Comparison of ENCODE assay signal across 1 cellular context in the genomic region with DNA sequence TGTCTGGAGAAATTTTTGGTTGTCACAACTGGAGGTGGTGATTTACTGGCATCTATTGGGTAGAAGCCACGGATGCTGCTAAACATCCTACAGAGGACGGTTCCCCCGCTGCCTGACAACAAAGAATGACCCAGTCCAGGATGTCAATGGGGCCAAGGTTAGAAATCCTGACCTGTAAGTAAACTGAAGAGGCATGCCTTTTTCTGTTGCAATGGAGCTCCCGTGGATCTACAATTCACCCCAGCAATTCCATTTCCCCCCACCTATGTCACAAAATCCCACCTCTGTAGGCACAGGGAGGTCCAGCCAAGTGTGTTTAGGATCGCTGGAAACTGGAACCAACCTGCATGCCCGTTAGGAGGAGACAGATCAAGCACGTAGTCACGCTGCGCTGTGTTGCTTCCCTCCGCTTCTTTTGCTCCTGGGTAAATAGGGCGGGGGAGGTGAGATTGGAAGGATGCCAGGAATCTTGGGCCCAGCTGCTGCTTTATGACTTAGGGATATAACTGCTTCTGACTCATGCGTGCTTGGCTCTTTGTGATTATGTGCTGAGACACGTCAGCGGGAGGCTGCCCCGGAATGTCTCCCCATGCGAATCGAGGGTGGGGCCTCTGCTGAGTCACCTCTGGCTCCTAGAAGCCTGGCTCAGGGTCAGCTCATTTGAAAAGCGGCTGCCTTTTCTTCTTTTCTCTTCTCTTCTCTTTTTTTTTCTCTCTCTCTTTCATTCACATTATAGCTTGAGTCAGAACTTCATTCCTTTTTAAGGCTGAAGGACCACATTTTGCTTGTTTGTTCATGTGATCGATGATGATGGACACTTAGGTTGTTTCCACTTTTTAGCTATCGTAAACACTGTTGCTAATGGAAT.
TF ChIP-seq lines count a peak whose summit lies in the region.

No MANE protein-coding gene starts in this region.

TF ChIP-seq in HEK293, 187 proteins besides CTCF, POLR2A, EP300 and RAD21 (continued from another document and continues in another):
- TF ChIP-seq, protein P1, sequence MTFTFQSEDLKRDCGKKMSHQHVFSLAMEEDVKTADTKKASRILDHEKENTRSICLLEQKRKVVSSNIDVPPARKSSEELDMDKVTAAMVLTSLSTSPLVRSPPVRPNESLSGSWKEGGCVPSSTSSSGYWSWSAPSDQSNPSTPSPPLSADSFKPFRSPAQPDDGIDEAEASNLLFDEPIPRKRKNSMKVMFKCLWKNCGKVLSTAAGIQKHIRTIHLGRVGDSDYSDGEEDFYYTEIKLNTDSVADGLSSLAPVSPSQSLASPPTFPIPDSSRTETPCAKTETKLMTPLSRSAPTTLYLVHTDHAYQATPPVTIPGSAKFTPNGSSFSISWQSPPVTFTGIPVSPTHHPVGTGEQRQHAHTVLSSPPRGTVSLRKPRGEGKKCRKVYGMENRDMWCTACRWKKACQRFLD (tag by site-specific recombination; IDR thresholded peaks at IDR 0.05) = no peak
- TF ChIP-seq ZNF701 (tag by site-specific recombination; IDR thresholded peaks at IDR 0.05) (no peak), ZNF121 (tag by site-specific recombination; IDR thresholded peaks at IDR 0.05) (no peak), KLF7 (tag by site-specific recombination; IDR thresholded peaks at IDR 0.05; ENCODE audit: borderline replicate concordance) (peak; percentile 95), ZNF658 (tag by site-specific recombination; IDR thresholded peaks at IDR 0.05) (no peak), ZNF146 (tag by site-specific recombination; IDR thresholded peaks at IDR 0.05) (0 out of 2 replicates have a peak, but pooled peaks have one; percentile 10), ZNF138 (tag by site-specific recombination; IDR thresholded peaks at IDR 0.05; ENCODE audit: borderline replicate concordance) (no peak), ZNF292 (tag by site-specific recombination; IDR thresholded peaks at IDR 0.05; ENCODE audit: borderline replicate concordance, low read depth) (no peak), ZNF621 (tag by site-specific recombination; IDR thresholded peaks at IDR 0.05) (no peak), ZNF473 (tag by site-specific recombination; IDR thresholded peaks at IDR 0.05) (no peak), ZNF155 (tag by site-specific recombination; IDR thresholded peaks at IDR 0.05) (no peak), ZNF623 (tag by site-specific recombination; IDR thresholded peaks at IDR 0.05) (peak; percentile 39), ZNF157 (tag by site-specific recombination; IDR thresholded peaks at IDR 0.05) (no peak), ZNF433 (tag by site-specific recombination; IDR thresholded peaks at IDR 0.05; ENCODE audit: low read depth) (no peak), ZNF530 (tag by site-specific recombination; IDR thresholded peaks at IDR 0.05; ENCODE audit: low read depth) (no peak), PRDM1 (tag by site-specific recombination; IDR thresholded peaks at IDR 0.05) (peak; percentile 96), ZNF664 (tag by site-specific recombination; IDR thresholded peaks at IDR 0.05) (no peak; the same call in 1 of the 2 replicates), ZNF311 (tag by site-specific recombination; IDR thresholded peaks at IDR 0.05; ENCODE audit: borderline replicate concordance) (no peak), ZSCAN23 (tag by site-specific recombination; IDR thresholded peaks at IDR 0.05) (peak; percentile 98; the same call in 1 of the 2 replicates), SCRT1 (tag by site-specific recombination; IDR thresholded peaks at IDR 0.05; ENCODE audit: borderline replicate concordance) (peak; percentile 55), OVOL3 (tag by site-specific recombination; IDR thresholded peaks at IDR 0.05) (peak; percentile 81; the same call in 1 of the 2 replicates), ZNF221 (tag by site-specific recombination; IDR thresholded peaks at IDR 0.05; ENCODE audit: borderline replicate concordance) (no peak; the same call in 1 of the 2 replicates), ZNF2 (tag by site-specific recombination; IDR thresholded peaks at IDR 0.05) (no peak; the same call in 1 of the 2 replicates), ZNF132 (tag by site-specific recombination; IDR thresholded peaks at IDR 0.05; ENCODE audit: borderline replicate concordance) (no peak), EGR2 (tag by site-specific recombination; IDR thresholded peaks at IDR 0.05; ENCODE audit: low read depth) (peak; percentile 57; the same call in 1 of the 2 replicates), SETDB1 (IDR thresholded peaks at IDR 0.05; ENCODE audit: insufficient read length, low read length) (no peak), ZNF248 (tag by site-specific recombination; IDR thresholded peaks at IDR 0.05) (no peak), ZSCAN30 (tag by site-specific recombination; IDR thresholded peaks at IDR 0.05) (peak; percentile 93), ZNF571 (tag by site-specific recombination; IDR thresholded peaks at IDR 0.05) (no peak), ZNF558 (tag by site-specific recombination; IDR thresholded peaks at IDR 0.05) (peak; percentile 92), ZFP69B (tag by site-specific recombination; IDR thresholded peaks at IDR 0.05) (peak; percentile 98), ZNF239 (tag by site-specific recombination; IDR thresholded peaks at IDR 0.05) (no peak), ZNF174 (tag by site-specific recombination; IDR thresholded peaks at IDR 0.05) (no peak)
- TF ChIP-seq, protein P2, sequence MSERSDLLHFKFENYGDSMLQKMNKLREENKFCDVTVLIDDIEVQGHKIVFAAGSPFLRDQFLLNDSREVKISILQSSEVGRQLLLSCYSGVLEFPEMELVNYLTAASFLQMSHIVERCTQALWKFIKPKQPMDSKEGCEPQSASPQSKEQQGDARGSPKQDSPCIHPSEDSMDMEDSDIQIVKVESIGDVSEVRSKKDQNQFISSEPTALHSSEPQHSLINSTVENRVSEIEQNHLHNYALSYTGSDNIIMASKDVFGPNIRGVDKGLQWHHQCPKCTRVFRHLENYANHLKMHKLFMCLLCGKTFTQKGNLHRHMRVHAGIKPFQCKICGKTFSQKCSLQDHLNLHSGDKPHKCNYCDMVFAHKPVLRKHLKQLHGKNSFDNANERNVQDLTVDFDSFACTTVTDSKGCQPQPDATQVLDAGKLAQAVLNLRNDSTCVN (tag by site-specific recombination; optimal IDR thresholded peaks at IDR 0.05) = peak; percentile 34
- TF ChIP-seq, protein P3, sequence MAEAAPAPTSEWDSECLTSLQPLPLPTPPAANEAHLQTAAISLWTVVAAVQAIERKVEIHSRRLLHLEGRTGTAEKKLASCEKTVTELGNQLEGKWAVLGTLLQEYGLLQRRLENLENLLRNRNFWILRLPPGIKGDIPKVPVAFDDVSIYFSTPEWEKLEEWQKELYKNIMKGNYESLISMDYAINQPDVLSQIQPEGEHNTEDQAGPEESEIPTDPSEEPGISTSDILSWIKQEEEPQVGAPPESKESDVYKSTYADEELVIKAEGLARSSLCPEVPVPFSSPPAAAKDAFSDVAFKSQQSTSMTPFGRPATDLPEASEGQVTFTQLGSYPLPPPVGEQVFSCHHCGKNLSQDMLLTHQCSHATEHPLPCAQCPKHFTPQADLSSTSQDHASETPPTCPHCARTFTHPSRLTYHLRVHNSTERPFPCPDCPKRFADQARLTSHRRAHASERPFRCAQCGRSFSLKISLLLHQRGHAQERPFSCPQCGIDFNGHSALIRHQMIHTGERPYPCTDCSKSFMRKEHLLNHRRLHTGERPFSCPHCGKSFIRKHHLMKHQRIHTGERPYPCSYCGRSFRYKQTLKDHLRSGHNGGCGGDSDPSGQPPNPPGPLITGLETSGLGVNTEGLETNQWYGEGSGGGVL (tag by site-specific recombination; IDR thresholded peaks at IDR 0.05) = peak; percentile 93
- TF ChIP-seq, protein P4, sequence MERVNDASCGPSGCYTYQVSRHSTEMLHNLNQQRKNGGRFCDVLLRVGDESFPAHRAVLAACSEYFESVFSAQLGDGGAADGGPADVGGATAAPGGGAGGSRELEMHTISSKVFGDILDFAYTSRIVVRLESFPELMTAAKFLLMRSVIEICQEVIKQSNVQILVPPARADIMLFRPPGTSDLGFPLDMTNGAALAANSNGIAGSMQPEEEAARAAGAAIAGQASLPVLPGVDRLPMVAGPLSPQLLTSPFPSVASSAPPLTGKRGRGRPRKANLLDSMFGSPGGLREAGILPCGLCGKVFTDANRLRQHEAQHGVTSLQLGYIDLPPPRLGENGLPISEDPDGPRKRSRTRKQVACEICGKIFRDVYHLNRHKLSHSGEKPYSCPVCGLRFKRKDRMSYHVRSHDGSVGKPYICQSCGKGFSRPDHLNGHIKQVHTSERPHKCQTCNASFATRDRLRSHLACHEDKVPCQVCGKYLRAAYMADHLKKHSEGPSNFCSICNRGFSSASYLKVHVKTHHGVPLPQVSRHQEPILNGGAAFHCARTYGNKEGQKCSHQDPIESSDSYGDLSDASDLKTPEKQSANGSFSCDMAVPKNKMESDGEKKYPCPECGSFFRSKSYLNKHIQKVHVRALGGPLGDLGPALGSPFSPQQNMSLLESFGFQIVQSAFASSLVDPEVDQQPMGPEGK (tag by site-specific recombination; IDR thresholded peaks at IDR 0.05) = peak; percentile 99
- TF ChIP-seq, protein P5, sequence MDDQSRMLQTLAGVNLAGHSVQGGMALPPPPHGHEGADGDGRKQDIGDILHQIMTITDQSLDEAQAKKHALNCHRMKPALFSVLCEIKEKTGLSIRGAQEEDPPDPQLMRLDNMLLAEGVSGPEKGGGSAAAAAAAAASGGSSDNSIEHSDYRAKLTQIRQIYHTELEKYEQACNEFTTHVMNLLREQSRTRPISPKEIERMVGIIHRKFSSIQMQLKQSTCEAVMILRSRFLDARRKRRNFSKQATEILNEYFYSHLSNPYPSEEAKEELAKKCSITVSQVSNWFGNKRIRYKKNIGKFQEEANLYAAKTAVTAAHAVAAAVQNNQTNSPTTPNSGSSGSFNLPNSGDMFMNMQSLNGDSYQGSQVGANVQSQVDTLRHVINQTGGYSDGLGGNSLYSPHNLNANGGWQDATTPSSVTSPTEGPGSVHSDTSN (CRISPR knock-in tag; IDR thresholded peaks at IDR 0.05) = no peak
- TF ChIP-seq, protein P6, sequence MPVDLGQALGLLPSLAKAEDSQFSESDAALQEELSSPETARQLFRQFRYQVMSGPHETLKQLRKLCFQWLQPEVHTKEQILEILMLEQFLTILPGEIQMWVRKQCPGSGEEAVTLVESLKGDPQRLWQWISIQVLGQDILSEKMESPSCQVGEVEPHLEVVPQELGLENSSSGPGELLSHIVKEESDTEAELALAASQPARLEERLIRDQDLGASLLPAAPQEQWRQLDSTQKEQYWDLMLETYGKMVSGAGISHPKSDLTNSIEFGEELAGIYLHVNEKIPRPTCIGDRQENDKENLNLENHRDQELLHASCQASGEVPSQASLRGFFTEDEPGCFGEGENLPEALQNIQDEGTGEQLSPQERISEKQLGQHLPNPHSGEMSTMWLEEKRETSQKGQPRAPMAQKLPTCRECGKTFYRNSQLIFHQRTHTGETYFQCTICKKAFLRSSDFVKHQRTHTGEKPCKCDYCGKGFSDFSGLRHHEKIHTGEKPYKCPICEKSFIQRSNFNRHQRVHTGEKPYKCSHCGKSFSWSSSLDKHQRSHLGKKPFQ (tag by site-specific recombination; IDR thresholded peaks at IDR 0.05) = peak; percentile 87
- TF ChIP-seq, protein P7, sequence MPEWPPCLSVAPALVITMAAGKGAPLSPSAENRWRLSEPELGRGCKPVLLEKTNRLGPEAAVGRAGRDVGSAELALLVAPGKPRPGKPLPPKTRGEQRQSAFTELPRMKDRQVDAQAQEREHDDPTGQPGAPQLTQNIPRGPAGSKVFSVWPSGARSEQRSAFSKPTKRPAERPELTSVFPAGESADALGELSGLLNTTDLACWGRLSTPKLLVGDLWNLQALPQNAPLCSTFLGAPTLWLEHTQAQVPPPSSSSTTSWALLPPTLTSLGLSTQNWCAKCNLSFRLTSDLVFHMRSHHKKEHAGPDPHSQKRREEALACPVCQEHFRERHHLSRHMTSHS (tag by site-specific recombination; IDR thresholded peaks at IDR 0.05) = no peak; the same call in 1 of the 2 replicates
- TF ChIP-seq, protein P8, sequence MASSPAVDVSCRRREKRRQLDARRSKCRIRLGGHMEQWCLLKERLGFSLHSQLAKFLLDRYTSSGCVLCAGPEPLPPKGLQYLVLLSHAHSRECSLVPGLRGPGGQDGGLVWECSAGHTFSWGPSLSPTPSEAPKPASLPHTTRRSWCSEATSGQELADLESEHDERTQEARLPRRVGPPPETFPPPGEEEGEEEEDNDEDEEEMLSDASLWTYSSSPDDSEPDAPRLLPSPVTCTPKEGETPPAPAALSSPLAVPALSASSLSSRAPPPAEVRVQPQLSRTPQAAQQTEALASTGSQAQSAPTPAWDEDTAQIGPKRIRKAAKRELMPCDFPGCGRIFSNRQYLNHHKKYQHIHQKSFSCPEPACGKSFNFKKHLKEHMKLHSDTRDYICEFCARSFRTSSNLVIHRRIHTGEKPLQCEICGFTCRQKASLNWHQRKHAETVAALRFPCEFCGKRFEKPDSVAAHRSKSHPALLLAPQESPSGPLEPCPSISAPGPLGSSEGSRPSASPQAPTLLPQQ (tag by site-specific recombination; IDR thresholded peaks at IDR 0.05) = peak; percentile 98
- TF ChIP-seq, protein P9, sequence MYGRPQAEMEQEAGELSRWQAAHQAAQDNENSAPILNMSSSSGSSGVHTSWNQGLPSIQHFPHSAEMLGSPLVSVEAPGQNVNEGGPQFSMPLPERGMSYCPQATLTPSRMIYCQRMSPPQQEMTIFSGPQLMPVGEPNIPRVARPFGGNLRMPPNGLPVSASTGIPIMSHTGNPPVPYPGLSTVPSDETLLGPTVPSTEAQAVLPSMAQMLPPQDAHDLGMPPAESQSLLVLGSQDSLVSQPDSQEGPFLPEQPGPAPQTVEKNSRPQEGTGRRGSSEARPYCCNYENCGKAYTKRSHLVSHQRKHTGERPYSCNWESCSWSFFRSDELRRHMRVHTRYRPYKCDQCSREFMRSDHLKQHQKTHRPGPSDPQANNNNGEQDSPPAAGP (tag by site-specific recombination; IDR thresholded peaks at IDR 0.05) = peak; percentile 99
- TF ChIP-seq, protein P10, sequence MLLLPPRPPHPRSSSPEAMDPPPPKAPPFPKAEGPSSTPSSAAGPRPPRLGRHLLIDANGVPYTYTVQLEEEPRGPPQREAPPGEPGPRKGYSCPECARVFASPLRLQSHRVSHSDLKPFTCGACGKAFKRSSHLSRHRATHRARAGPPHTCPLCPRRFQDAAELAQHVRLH (tag by site-specific recombination; IDR thresholded peaks at IDR 0.05) = 0 out of 2 replicates have a peak, but pooled peaks have one; percentile 25
- TF ChIP-seq, protein P11, sequence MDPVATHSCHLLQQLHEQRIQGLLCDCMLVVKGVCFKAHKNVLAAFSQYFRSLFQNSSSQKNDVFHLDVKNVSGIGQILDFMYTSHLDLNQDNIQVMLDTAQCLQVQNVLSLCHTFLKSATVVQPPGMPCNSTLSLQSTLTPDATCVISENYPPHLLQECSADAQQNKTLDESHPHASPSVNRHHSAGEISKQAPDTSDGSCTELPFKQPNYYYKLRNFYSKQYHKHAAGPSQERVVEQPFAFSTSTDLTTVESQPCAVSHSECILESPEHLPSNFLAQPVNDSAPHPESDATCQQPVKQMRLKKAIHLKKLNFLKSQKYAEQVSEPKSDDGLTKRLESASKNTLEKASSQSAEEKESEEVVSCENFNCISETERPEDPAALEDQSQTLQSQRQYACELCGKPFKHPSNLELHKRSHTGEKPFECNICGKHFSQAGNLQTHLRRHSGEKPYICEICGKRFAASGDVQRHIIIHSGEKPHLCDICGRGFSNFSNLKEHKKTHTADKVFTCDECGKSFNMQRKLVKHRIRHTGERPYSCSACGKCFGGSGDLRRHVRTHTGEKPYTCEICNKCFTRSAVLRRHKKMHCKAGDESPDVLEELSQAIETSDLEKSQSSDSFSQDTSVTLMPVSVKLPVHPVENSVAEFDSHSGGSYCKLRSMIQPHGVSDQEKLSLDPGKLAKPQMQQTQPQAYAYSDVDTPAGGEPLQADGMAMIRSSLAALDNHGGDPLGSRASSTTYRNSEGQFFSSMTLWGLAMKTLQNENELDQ (tag by site-specific recombination; IDR thresholded peaks at IDR 0.05; ENCODE audit: low read depth) = no peak
